13 cellular contexts compared by ENCODE assay signal in the genomic region with DNA sequence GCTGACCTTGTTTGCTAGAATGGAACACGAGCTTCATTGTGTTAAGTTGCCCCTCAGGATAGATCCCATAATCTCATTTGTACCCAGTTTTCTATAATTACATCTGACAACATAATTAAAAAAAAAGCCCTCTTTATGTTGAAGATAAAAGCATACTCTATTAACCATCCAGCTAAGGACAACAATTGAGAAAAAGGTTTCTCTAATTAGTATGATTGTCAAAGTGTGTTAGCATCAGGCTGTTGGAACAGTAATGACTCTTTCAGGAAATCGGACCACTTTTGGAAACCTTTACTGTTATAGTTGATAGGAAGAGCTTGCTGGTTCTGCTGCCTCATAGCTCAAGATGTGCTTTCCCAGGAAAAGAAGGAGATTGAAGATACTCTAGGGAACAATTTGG.
"Had no signal": no experiment of that assay in that cellular context is flagged by ENCODE, and none has a peak within 500 bp of the region (broad histone marks: within the 10 kb centered on the region; RNA-seq: fewer than 3 reads in every experiment).

No MANE protein-coding gene starts in this region.

- H3K27ac ChIP-seq: brain microvascular endothelial cell, esophagus squamous epithelium, thoracic aorta, upper lobe of right lung had no signal

- ATAC-seq: left ventricle myocardium superior; mucosa of descending colon; naive thymus-derived CD4-positive, alpha-beta T cell; stimulated activated effector memory CD8-positive, alpha-beta T cell treated with anti-CD3 and anti-CD28 coated beads, Interleukin-12 subunit alpha, Interleukin-12 subunit beta, amount 100 ng/mL, for 72 hours; upper lobe of right lung had no signal

- DNase-seq: activated CD4-positive, CD25-positive, alpha-beta regulatory T cell treated with anti-CD3 and anti-CD28 coated beads, Interleukin-2, amount 50 U/mL, for 72 hours; activated naive CD4-positive, alpha-beta T cell treated with Interleukin-2 at 50 U/mL for 16 hours; anterior cingulate cortex; brain microvascular endothelial cell; effector CD8-positive, alpha-beta T cell; esophagus squamous epithelium; hypothalamus; left ventricle myocardium superior; mucosa of descending colon; naive thymus-derived CD4-positive, alpha-beta T cell; upper lobe of right lung had no signal

- H3K9me3 ChIP-seq: esophagus squamous epithelium, mucosa of descending colon, thoracic aorta, upper lobe of right lung had no signal

- H3K27me3 ChIP-seq: brain microvascular endothelial cell, esophagus squamous epithelium, upper lobe of right lung had no signal

- H3K36me3 ChIP-seq: brain microvascular endothelial cell, thoracic aorta, upper lobe of right lung had no signal

- H3K4me1 ChIP-seq: esophagus squamous epithelium, upper lobe of right lung had no signal

- H3K4me3 ChIP-seq: esophagus squamous epithelium, mucosa of descending colon, thoracic aorta, upper lobe of right lung had no signal
